ENCODE assay signal across 20 cellular contexts in the genomic region with DNA sequence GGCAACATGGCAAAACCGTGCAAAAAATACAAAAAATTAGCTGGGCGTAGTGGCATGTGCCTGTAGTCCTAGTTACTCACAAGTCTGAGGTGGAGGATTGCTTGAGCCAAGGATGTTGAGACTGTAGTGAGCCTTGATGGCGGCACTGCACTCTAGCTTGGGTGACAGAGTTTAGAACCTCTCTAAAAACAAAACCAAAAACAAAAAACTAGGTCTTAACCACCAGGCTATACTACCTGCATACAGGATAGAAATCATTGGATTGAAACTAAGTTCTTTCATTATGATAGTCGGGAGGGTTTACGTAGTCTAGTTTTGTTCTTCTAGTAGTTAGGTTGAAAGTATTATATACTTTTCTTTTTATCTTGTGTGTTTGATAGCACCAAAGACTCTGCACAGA.
"Had no signal": no experiment of that assay in that cellular context is flagged by ENCODE, and none has a peak within 500 bp of the region (broad histone marks: within the 10 kb centered on the region; RNA-seq: fewer than 3 reads in every experiment).

No MANE protein-coding gene starts in this region.

- H3K4me3 ChIP-seq: esophagus muscularis mucosa, gastroesophageal sphincter, left lung, lower lobe of right lung, ovary, stomach, thoracic aorta, transverse colon had no signal

- DNase-seq: effector memory CD8-positive, alpha-beta T cell; foreskin fibroblast; glutamatergic neuron; immature natural killer cell; left lung; lower lobe of right lung; natural killer cell; ovary; right cardiac atrium; stimulated activated CD4-positive, alpha-beta T cell treated with anti-CD3 and anti-CD28 coated beads, Interleukin-4, amount 100 ng/mL, for 24 hours; stimulated activated naive CD4-positive, alpha-beta T cell; stomach; substantia nigra; transverse colon had no signal

- H3K27ac Mint-ChIP-seq: effector memory CD8-positive, alpha-beta T cell; immature natural killer cell; memory B cell; mesothelial cell of epicardium; natural killer cell had no signal

- H3K36me3 Mint-ChIP-seq: natural killer cell had no signal

- H3K27ac ChIP-seq: esophagus muscularis mucosa, gastroesophageal sphincter, left lung, lower lobe of right lung, ovary, stomach, thoracic aorta, transverse colon had no signal

- H3K9me3 Mint-ChIP-seq: effector memory CD8-positive, alpha-beta T cell; immature natural killer cell; memory B cell; mesothelial cell of epicardium; natural killer cell; neural crest cell had no signal

- H3K9me3 ChIP-seq: esophagus muscularis mucosa, gastroesophageal sphincter, left lung, lower lobe of right lung, ovary, stomach, thoracic aorta, transverse colon had no signal

- H3K27me3 ChIP-seq: esophagus muscularis mucosa, gastroesophageal sphincter, left lung, ovary, stomach, transverse colon had no signal

- H3K4me3 Mint-ChIP-seq: effector memory CD8-positive, alpha-beta T cell; immature natural killer cell; memory B cell; mesothelial cell of epicardium; natural killer cell; neural crest cell had no signal

- ATAC-seq: effector memory CD8-positive, alpha-beta T cell; gastroesophageal sphincter; left lung; lower lobe of right lung; natural killer cell; right cardiac atrium had no signal

- H3K36me3 ChIP-seq: ovary had no signal

- H3K27me3 Mint-ChIP-seq: effector memory CD8-positive, alpha-beta T cell; memory B cell had no signal
